ENCODE assay signal across 30 cellular contexts in the genomic region with DNA sequence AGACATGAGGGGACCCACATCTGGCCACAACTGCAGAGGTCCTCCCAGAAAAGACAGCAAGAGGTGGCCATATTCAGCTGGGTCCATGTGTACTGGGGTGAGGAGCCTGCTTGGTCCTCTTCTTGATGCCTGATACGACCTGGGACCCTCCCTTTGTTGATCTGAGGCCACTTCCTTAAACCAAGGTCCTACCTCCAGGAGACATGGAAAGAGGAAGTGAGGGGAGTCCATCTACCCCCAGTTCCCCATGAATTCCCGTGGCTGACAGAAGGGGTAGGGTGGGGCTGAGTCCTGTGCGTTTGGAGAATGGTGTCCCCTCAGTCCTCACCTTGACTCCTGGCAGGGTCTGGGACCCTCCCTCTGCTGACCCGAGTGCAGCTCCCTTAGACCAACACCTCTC. TPM values are rescaled to one million over a fixed set of nuclear protein-coding genes. Genes with fewer than 3 reads are reported as not detected.
"Had no signal": no experiment of that assay in that cellular context is flagged by ENCODE, and none has a peak within 500 bp of the region (broad histone marks: within the 10 kb centered on the region; RNA-seq: fewer than 3 reads in every experiment).

No MANE protein-coding gene starts in this region.

- H3K4me1 ChIP-seq: gastroesophageal sphincter, uterus had no signal

- H3K27ac ChIP-seq: gastroesophageal sphincter, hepatocyte, thoracic aorta, uterus, VCaP had no signal

- DNase-seq: activated CD4-positive, alpha-beta memory T cell treated with anti-CD3 and anti-CD28 coated beads for 36 hours; activated CD4-positive, alpha-beta T cell treated with anti-CD3 and anti-CD28 coated beads for 48 hours; activated CD8-positive, alpha-beta memory T cell treated with anti-CD3 and anti-CD28 coated beads, Interleukin-2, amount 50 U/mL, for 48 hours; activated gamma-delta T cell treated with Interleukin-2 at 50 U/mL for 16 hours; activated naive CD4-positive, alpha-beta T cell treated with anti-CD3 and anti-CD28 coated beads, Interleukin-2, amount 50 U/mL, for 16 hours; activated T-cell treated with anti-CD3 and anti-CD28 coated beads, Interleukin-2, amount 50 U/mL, for 24 hours; amniotic stem cell; caudate nucleus; islet precursor cell; left cardiac atrium; left ventricle myocardium superior; posterior cingulate gyrus; right cardiac atrium; stimulated activated CD4-positive, alpha-beta T cell treated with anti-CD3 and anti-CD28 coated beads, Interleukin-12 subunit alpha, Interleukin-12 subunit beta, amount 100 ng/mL, for 4 hours; stimulated activated CD4-positive, alpha-beta T cell treated with anti-CD3 and anti-CD28 coated beads, Interleukin-4, amount 100 ng/mL, for 1 hour; stimulated activated naive CD8-positive, alpha-beta T cell treated with anti-CD3 and anti-CD28 coated beads, Interleukin-15, Interleukin-2, amounts not matched to agents 100 U/mL and 50 U/mL, for 24 hours; T1000; uterus had no signal

- H3K27me3 ChIP-seq: gastroesophageal sphincter, hepatocyte, uterus had no signal

- FAIRE-seq: endothelial cell of umbilical vein had no signal

- H3K4me3 ChIP-seq: gastroesophageal sphincter, hepatocyte, thoracic aorta, uterus had no signal

- H2AFZ ChIP-seq: hepatocyte had no signal

- H3K4me2 ChIP-seq: hepatocyte had no signal

- H3K36me3 ChIP-seq: gastroesophageal sphincter, thoracic aorta, uterus had no signal

- H3K79me2 ChIP-seq: hepatocyte had no signal

- H3K9me3 ChIP-seq: gastroesophageal sphincter, thoracic aorta, uterus had no signal

RNA-seq across cellular contexts. Expression of a gene that starts 2.1 kb away (rescaled TPM):
- total RNA-seq: activated CD4-positive, alpha-beta memory T cell treated with anti-CD3 and anti-CD28 coated beads for 36 hours; chondrocyte; endothelial cell of umbilical vein; fibroblast of lung; fibroblast of villous mesenchyme; gastroesophageal sphincter; hepatocyte; left cardiac atrium; left ventricle myocardium superior; lung microvascular endothelial cell; mucosa of gallbladder; osteoblast; right cardiac atrium; thoracic aorta; uterus had no signal
- polyA plus RNA-seq: endothelial cell of umbilical vein, esophagus, fibroblast of lung, hepatocyte, right cardiac atrium had no signal
